8 cellular contexts compared by ENCODE assay signal in the genomic region with DNA sequence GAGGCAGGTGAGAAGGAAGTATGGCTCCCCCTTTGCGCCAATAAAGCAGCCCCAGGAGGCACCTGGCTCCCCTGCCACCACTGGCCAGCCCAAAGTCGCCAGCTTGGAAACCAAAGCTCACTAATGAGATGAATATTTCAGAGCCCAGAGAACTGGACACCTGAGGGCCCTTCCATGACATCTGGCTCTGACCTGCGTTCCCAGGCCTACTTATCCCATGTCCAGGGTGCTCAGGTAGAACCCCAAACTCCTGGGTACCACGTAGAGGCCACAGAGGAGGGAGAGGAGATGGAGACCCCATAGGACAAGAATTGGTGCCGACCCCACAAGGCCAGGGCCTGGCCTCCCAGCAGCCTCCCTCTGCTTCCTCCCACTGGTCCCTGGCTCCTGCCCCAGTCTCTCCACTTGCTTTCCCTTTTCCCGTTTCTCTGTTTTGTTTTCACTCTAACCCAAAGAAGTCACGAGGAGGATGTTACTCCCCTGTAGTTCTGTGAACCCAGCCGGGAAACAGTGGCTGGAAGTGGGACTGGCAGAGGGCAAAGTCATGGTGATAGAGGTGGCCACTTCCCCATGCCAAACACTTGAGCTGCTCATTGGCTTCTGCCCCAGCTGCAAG. TPM values are rescaled to one million over a fixed set of nuclear protein-coding genes. Genes with fewer than 3 reads are reported as not detected.
DNase-seq lines count a peak whose midpoint lies in the region; ATAC-seq lines count a peak whose summit lies in the region.

No MANE protein-coding gene starts in this region.

- H3K4me3 Mint-ChIP-seq in natural killer cell treated with Interleukin-12 subunit alpha and Interleukin-12 subunit beta and Interleukin-15 and Interleukin-18, amount 100 ng/mL, for 72 hours: peak overlapping the region; percentile 91

- H3K27ac ChIP-seq in epithelial cell of prostate: peak overlapping the region; percentile 99

- H3K36me3 Mint-ChIP-seq in natural killer cell treated with Interleukin-12 subunit alpha and Interleukin-12 subunit beta and Interleukin-15 and Interleukin-18, amount 100 ng/mL, for 72 hours: no peaks in the 10 kb centered on the region

- ATAC-seq in natural killer cell treated with Interleukin-12 subunit alpha and Interleukin-12 subunit beta and Interleukin-15 and Interleukin-18, amount 100 ng/mL, for 72 hours: no peak
- no peak for ATAC-seq in HG03039 (IDR thresholded peaks at IDR 0.05; ENCODE audit: unreplicated experiment)

- DNase-seq in EH (ENCODE audit: low read depth) (peak; percentile 49), RPMI7951 (ENCODE audit: low read depth) (peak; percentile 35), epithelial cell of prostate (ENCODE audit: low read depth, low spot score) (no peak), OCI-M2 (lab: John Stamatoyannopoulos, UW; ENCODE audit: unreplicated experiment) (no peak), NCI-H187 treated with DMSO at 0.1 percent for 48 hours (lab: John Stamatoyannopoulos, UW) (no peak), DMS53 (lab: John Stamatoyannopoulos, UW) (no peak)
- DNase-seq in natural killer cell treated with Interleukin-12 subunit alpha and Interleukin-12 subunit beta and Interleukin-15 and Interleukin-18, amount 100 ng/mL, for 72 hours (ENCODE audit: low spot score): no peak

- no peaks in the 10 kb centered on the region for H3K9me3 Mint-ChIP-seq in natural killer cell treated with Interleukin-12 subunit alpha and Interleukin-12 subunit beta and Interleukin-15 and Interleukin-18, amount 100 ng/mL, for 72 hours

- H3K27ac Mint-ChIP-seq in natural killer cell treated with Interleukin-12 subunit alpha and Interleukin-12 subunit beta and Interleukin-15 and Interleukin-18, amount 100 ng/mL, for 72 hours: peak overlapping the region; percentile 81 to 99

- H3K4me1 Mint-ChIP-seq in natural killer cell treated with Interleukin-12 subunit alpha and Interleukin-12 subunit beta and Interleukin-15 and Interleukin-18, amount 100 ng/mL, for 72 hours (ENCODE audit: low read depth in 2 of 2): peaks cover 54 to 61% of the 10 kb centered on the region in 2 donors

- no peaks in the 10 kb centered on the region for H3K27me3 Mint-ChIP-seq in natural killer cell treated with Interleukin-12 subunit alpha and Interleukin-12 subunit beta and Interleukin-15 and Interleukin-18, amount 100 ng/mL, for 72 hours

RNA-seq across cellular contexts. Expression of a gene that starts 0.9 kb away (rescaled TPM):
- total RNA-seq in RPMI7951 (2014; rRNA removed; shearing (Covaris generic)): 151 and 154 TPM in 2 replicates
- total RNA-seq in natural killer cell treated with Interleukin-12 subunit alpha and Interleukin-12 subunit beta and Interleukin-15 and Interleukin-18, amount 100 ng/mL, for 72 hours: 10 to 100 TPM; 42.8 to 79.0 TPM

RNA-seq across cellular contexts. Expression of a gene that starts 21.1 kb away (rescaled TPM):
- 85.5 and 98.8 TPM in 2 replicates for total RNA-seq in RPMI7951 (2014; rRNA removed; shearing (Covaris generic))
- 10 to 100 TPM; 20.6 to 22.0 TPM for total RNA-seq in natural killer cell treated with Interleukin-12 subunit alpha and Interleukin-12 subunit beta and Interleukin-15 and Interleukin-18, amount 100 ng/mL, for 72 hours

RNA-seq across cellular contexts. Expression of a gene that starts 21.5 kb away (rescaled TPM):
- 126 and 163 TPM in 2 replicates for total RNA-seq in RPMI7951 (2014; rRNA removed; shearing (Covaris generic))
- total RNA-seq in natural killer cell treated with Interleukin-12 subunit alpha and Interleukin-12 subunit beta and Interleukin-15 and Interleukin-18, amount 100 ng/mL, for 72 hours: 100 to 1,000 TPM in 1 of 2 donors, 10 to 100 TPM in 1; 75.6 to 104 TPM

RNA-seq across cellular contexts. Expression of a gene that starts 30.6 kb away (rescaled TPM):
- 0.12 TPM in 1 of 2 replicates, not detected in the other for total RNA-seq in RPMI7951 (2014; rRNA removed; shearing (Covaris generic))
- 1 to 10 TPM; 2.6 to 3.0 TPM for total RNA-seq in natural killer cell treated with Interleukin-12 subunit alpha and Interleukin-12 subunit beta and Interleukin-15 and Interleukin-18, amount 100 ng/mL, for 72 hours

Comparison
In these comparisons a context has a peak if more than half of its experiments do, and no peak if none do; other contexts are left out.
1. DNase-seq: peak in EH (single experiment) and RPMI7951 (single experiment); none in epithelial cell of prostate (single experiment), natural killer cell treated with Interleukin-12 subunit alpha and Interleukin-12 subunit beta and Interleukin-15 and Interleukin-18, amount 100 ng/mL, for 72 hours (single experiment), OCI-M2 (single experiment), NCI-H187 treated with DMSO at 0.1 percent for 48 hours (single experiment) and DMS53 (single experiment).